Comparison of ENCODE assay signal across 13 cellular contexts in genomic region chr14:21109377-21110260, GRCh38. TPM values are rescaled to one million over a fixed set of nuclear protein-coding genes. Genes with fewer than 3 reads are reported as not detected.
DNase-seq lines count a peak whose midpoint lies in the region; ATAC-seq and TF ChIP-seq lines count a peak whose summit lies in the region.
"Had no signal": no experiment of that assay in that cellular context is flagged by ENCODE, and none has a peak within 500 bp of the region (broad histone marks: within the 10 kb centered on the region; RNA-seq: fewer than 3 reads in every experiment).

No MANE protein-coding gene starts in this region.

- peaks cover 39% of the 10 kb centered on the region for H3K4me1 Mint-ChIP-seq in type B pancreatic cell (ENCODE audit: unreplicated experiment)

- H4K20me1 ChIP-seq in KMS-11 (ENCODE audit: insufficient read depth): no peaks in the 10 kb centered on the region

- ATAC-seq in GM18502 (IDR thresholded peaks at IDR 0.05; ENCODE audit: poor library complexity, unreplicated experiment) (peak; percentile 70), GM21360 (IDR thresholded peaks at IDR 0.05; ENCODE audit: unreplicated experiment) (peak; percentile 62), esophagus mucosa (peak; percentile 37), GM19397 (IDR thresholded peaks at IDR 0.05; ENCODE audit: unreplicated experiment) (no peak)
- ATAC-seq: right cardiac atrium had no signal

- H2AFZ ChIP-seq in KMS-11 (ENCODE audit: low read depth): peak overlapping the region; percentile 48

- H3K9me3 Mint-ChIP-seq in type B pancreatic cell: no peaks in the 10 kb centered on the region

- peak overlapping the region; percentile 30 for H3K9ac ChIP-seq in KMS-11

- peak overlapping the region; percentile 70 for H3K4me2 ChIP-seq in KMS-11

- no peaks in the 10 kb centered on the region for H3K36me3 ChIP-seq in KMS-11 (ENCODE audit: insufficient read depth)
- H3K36me3 ChIP-seq: MG63, SJCRH30 had no signal

- H3K27ac ChIP-seq in KMS-11: peak overlapping the region; percentile 81
- H3K27ac ChIP-seq: SJCRH30 had no signal

- H3K4me3 ChIP-seq in KMS-11 (IDR thresholded peaks at IDR 0.05; ENCODE audit: insufficient read depth, low read depth, low read length): no peak overlapping the region
- H3K4me3 ChIP-seq: MG63, SJCRH30 had no signal

- H3K36me3 Mint-ChIP-seq in type B pancreatic cell: no peaks in the 10 kb centered on the region

- no peak overlapping the region for H3K27ac Mint-ChIP-seq in type B pancreatic cell

- no peaks in the 10 kb centered on the region for H3K27me3 ChIP-seq in KMS-11 (ENCODE audit: insufficient read depth, low read depth)
- H3K27me3 ChIP-seq: MG63, SJCRH30 had no signal

- H3K27me3 Mint-ChIP-seq in type B pancreatic cell: no peaks in the 10 kb centered on the region

- TF ChIP-seq CTCF in KMS-11 (conservative IDR thresholded peaks at IDR 0.05; ENCODE audit: low read depth, low read length) (no peak), type B pancreatic cell (conservative IDR thresholded peaks at IDR 0.05) (no peak)

- DNase-seq in medulla oblongata (ENCODE audit: extremely low spot score) (no peak), type B pancreatic cell (ENCODE audit: extremely low spot score, unreplicated experiment) (no peak)
- DNase-seq: DND-41; kidney glomerular epithelial cell; MG63; right cardiac atrium; stimulated activated naive CD4-positive, alpha-beta T cell had no signal

- H3K4me3 Mint-ChIP-seq in type B pancreatic cell: no peak overlapping the region

- H3K79me2 ChIP-seq in KMS-11 (ENCODE audit: insufficient read depth, low read depth): no peaks in the 10 kb centered on the region

- H3K4me1 ChIP-seq in KMS-11 (ENCODE audit: low read depth, poor library complexity, severe bottlenecking): peaks cover 67% of the 10 kb centered on the region

RNA-seq across cellular contexts. Expression of gene TMEM253, which starts 8.8 kb away (rescaled TPM):
- 1.6 TPM for total RNA-seq in esophagus mucosa
- total RNA-seq in type B pancreatic cell (ENCODE audit: low replicate concordance): 1.8 and 2.9 TPM in 2 replicates
- total RNA-seq: SJCRH30 had no signal

RNA-seq across cellular contexts. Expression of gene ZNF219, which starts 11.2 kb away (rescaled TPM):
- total RNA-seq in esophagus mucosa (40.4 TPM), type B pancreatic cell (ENCODE audit: low replicate concordance) (47.8 and 58.0 TPM in 2 replicates)

RNA-seq across cellular contexts. Expression of gene ARHGEF40, which starts 39.5 kb away (rescaled TPM):
- total RNA-seq in esophagus mucosa: 2.3 TPM
- 10.9 and 65.8 TPM in 2 replicates for total RNA-seq in type B pancreatic cell (ENCODE audit: low replicate concordance)

RNA-seq across cellular contexts. Expression of gene OR5AU1, which starts 46.2 kb away (rescaled TPM):
- total RNA-seq in esophagus mucosa (not detected), type B pancreatic cell (ENCODE audit: low replicate concordance) (0.17 TPM in 1 of 2 replicates, not detected in the other)
- total RNA-seq: right cardiac atrium, SJCRH30 had no signal

RNA-seq across cellular contexts. Expression of gene RNASE8, which starts 52.0 kb away (rescaled TPM):
- not detected for total RNA-seq in esophagus mucosa
- total RNA-seq in type B pancreatic cell (ENCODE audit: low replicate concordance): not detected in 2 replicates
- total RNA-seq: right cardiac atrium, SJCRH30 had no signal
